In the genomic region with DNA sequence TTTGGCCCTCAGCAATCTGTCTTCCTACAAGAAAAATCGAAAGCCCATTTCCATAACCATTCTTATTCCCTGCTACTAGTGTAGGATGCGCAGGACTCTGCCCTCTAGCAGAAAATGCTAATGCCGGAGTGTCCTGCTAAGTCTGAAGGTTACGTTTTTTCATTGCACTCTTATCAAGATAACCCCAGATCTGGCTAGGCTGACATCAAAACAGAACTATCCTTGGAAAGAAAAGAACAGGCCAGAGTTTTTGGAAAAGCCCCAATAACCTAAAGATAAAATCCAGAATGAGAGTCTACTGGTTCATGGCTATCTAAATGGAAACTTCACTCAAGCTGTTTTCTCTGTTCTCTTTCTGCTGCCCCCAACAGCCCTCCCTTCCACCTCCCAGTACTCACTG, we compare ENCODE assay signal across 14 cellular contexts. TPM values are rescaled to one million over a fixed set of nuclear protein-coding genes. Genes with fewer than 3 reads are reported as not detected.
DNase-seq lines count a peak whose midpoint lies in the region; ATAC-seq and TF ChIP-seq lines count a peak whose summit lies in the region.
"Had no signal": no experiment of that assay in that cellular context is flagged by ENCODE, and none has a peak within 500 bp of the region (broad histone marks: within the 10 kb centered on the region; RNA-seq: fewer than 3 reads in every experiment).

No MANE protein-coding gene starts in this region.

- H3K9me3 Mint-ChIP-seq in CD8-positive, alpha-beta T cell, result no peaks in the 10 kb centered on the region
- H3K9me3 Mint-ChIP-seq in WTC11, result no peaks in the 10 kb centered on the region
- no peaks in the 10 kb centered on the region for H3K9me3 Mint-ChIP-seq in activated naive CD8-positive, alpha-beta T cell treated with anti-CD3 and anti-CD28 coated beads, Interleukin-2, amount 50 U/mL, for 24 hours
- H3K9me3 Mint-ChIP-seq: activated CD8-positive, alpha-beta T cell treated with anti-CD3 and anti-CD28 coated beads for 36 hours had no signal

- H3K4me1 ChIP-seq in CD8-positive, alpha-beta T cell (ENCODE audit: insufficient read depth, low read length), result peaks cover 9% of the 10 kb centered on the region
- H3K4me1 ChIP-seq in foreskin keratinocyte, result peaks cover 22% of the 10 kb centered on the region
- H3K4me1 ChIP-seq in trophoblast cell (ENCODE audit: control insufficient read depth in 1 of 2, insufficient read depth in 2 of 2, low read length in 2 of 2), result peaks cover 2 to 11% of the 10 kb centered on the region in 2 experiments

- peaks cover 5% of the 10 kb centered on the region for H3K79me2 ChIP-seq in trophoblast cell (ENCODE audit: control insufficient read depth, insufficient read depth, low read length, poor library complexity)

- no peak overlapping the region for H4K8ac ChIP-seq in trophoblast cell (ENCODE audit: low read depth, low read length)

- H3K27ac Mint-ChIP-seq in CD8-positive, alpha-beta T cell, result no peak overlapping the region
- no peak overlapping the region for H3K27ac Mint-ChIP-seq in WTC11
- H3K27ac Mint-ChIP-seq in activated naive CD8-positive, alpha-beta T cell treated with anti-CD3 and anti-CD28 coated beads, Interleukin-2, amount 50 U/mL, for 24 hours, result no peak overlapping the region
- H3K27ac Mint-ChIP-seq: activated CD8-positive, alpha-beta T cell treated with anti-CD3 and anti-CD28 coated beads for 36 hours had no signal

- no peak overlapping the region for H2AFZ ChIP-seq in trophoblast cell (ENCODE audit: insufficient read depth, low read length, poor library complexity)

- peaks cover 13% of the 10 kb centered on the region for H3K4me1 Mint-ChIP-seq in CD8-positive, alpha-beta T cell (ENCODE audit: low read depth)
- H3K4me1 Mint-ChIP-seq in WTC11, result peaks cover 23% of the 10 kb centered on the region
- peaks cover 10% of the 10 kb centered on the region for H3K4me1 Mint-ChIP-seq in activated naive CD8-positive, alpha-beta T cell treated with anti-CD3 and anti-CD28 coated beads, Interleukin-2, amount 50 U/mL, for 24 hours

- intact Hi-C loops in CD8-positive, alpha-beta T cell (cut with DNase I, micrococcal nuclease), result loop anchor here in 1 of 2 experiments (2.0 kb wide), 1 partner anchor 309 kb away; no protein-coding TSS in a partner anchor

- no peak overlapping the region for H3K4me3 ChIP-seq in CD8-positive, alpha-beta T cell (ENCODE audit: low read depth, low read length)
- no peak overlapping the region for H3K4me3 ChIP-seq in trophoblast cell (ENCODE audit: low read depth, low read length)

- H3K27ac ChIP-seq in CD8-positive, alpha-beta T cell (ENCODE audit: low read depth, low read length), result no peak overlapping the region
- H3K27ac ChIP-seq in foreskin keratinocyte (peak overlapping the region; percentile 62), trophoblast cell (ENCODE audit: low read depth, low read length) (no peak overlapping the region)
- H3K27ac ChIP-seq: C4-2B had no signal

- TF ChIP-seq CTCF in CD8-positive, alpha-beta T cell (IDR thresholded peaks at IDR 0.05), result no peak
- TF ChIP-seq CTCF in WTC11 (IDR thresholded peaks at IDR 0.05) (no peak), foreskin keratinocyte (conservative IDR thresholded peaks at IDR 0.05) (no peak)

- H3K36me3 Mint-ChIP-seq in CD8-positive, alpha-beta T cell, result peaks cover 3% of the 10 kb centered on the region
- peaks cover 3% of the 10 kb centered on the region; the same call in 1 of the 2 replicates for H3K36me3 Mint-ChIP-seq in WTC11
- H3K36me3 Mint-ChIP-seq in activated naive CD8-positive, alpha-beta T cell treated with anti-CD3 and anti-CD28 coated beads, Interleukin-2, amount 50 U/mL, for 24 hours (ENCODE audit: low read depth), result no peaks in the 10 kb centered on the region

- H4K91ac ChIP-seq in trophoblast cell (ENCODE audit: low read depth, low read length), result no peak overlapping the region

- peak overlapping the region; percentile 38 for H3K4me2 ChIP-seq in trophoblast cell (ENCODE audit: low read length)

- no peaks in the 10 kb centered on the region for H3K9me3 ChIP-seq in CD8-positive, alpha-beta T cell (ENCODE audit: low read length)
- no peaks in the 10 kb centered on the region for H3K9me3 ChIP-seq in trophoblast cell (ENCODE audit: insufficient read depth, low read depth, low read length)

- H3K18ac ChIP-seq in trophoblast cell (ENCODE audit: low read length), result no peak overlapping the region

- peak overlapping the region; percentile 91 for H3K4me3 Mint-ChIP-seq in CD8-positive, alpha-beta T cell
- H3K4me3 Mint-ChIP-seq in WTC11, result peak overlapping the region; percentile 80
- H3K4me3 Mint-ChIP-seq in activated naive CD8-positive, alpha-beta T cell treated with anti-CD3 and anti-CD28 coated beads, Interleukin-2, amount 50 U/mL, for 24 hours, result no peak overlapping the region

- H3K27me3 ChIP-seq in CD8-positive, alpha-beta T cell (ENCODE audit: insufficient read depth, low read length), result no peaks in the 10 kb centered on the region
- H3K27me3 ChIP-seq in foreskin keratinocyte, result no peaks in the 10 kb centered on the region
- no peaks in the 10 kb centered on the region for H3K27me3 ChIP-seq in trophoblast cell (ENCODE audit: insufficient read depth, low read length)

- H3K4ac ChIP-seq in trophoblast cell (ENCODE audit: low read depth, low read length), result no peak overlapping the region

- POLR2A ChIA-PET in CD8-positive, alpha-beta T cell (lab: Charles Lee), result no interaction called here
- POLR2A ChIA-PET in WTC11 (lab: Charles Lee), result no interaction called here

- H2BK12ac ChIP-seq in trophoblast cell (ENCODE audit: low read length), result no peak overlapping the region

- no peaks in the 10 kb centered on the region for H3K36me3 ChIP-seq in CD8-positive, alpha-beta T cell (ENCODE audit: insufficient read depth, low read length)
- peaks cover 2 to 7% of the 10 kb centered on the region in 2 experiments for H3K36me3 ChIP-seq in trophoblast cell (ENCODE audit: control insufficient read depth in 1 of 2, insufficient read depth in 2 of 2, low read length in 2 of 2)

- H3K79me1 ChIP-seq in trophoblast cell (ENCODE audit: low read length), result peaks cover 15% of the 10 kb centered on the region

- CTCF ChIA-PET in CD8-positive, alpha-beta T cell (lab: Charles Lee), result no interaction called here
- CTCF ChIA-PET in WTC11 (lab: Charles Lee), result interaction anchor here (0.6 kb wide), 1 partner anchor 254 kb away, joined by 3 read pairs; no protein-coding TSS in a partner anchor

- no peak for DNase-seq in CD8-positive, alpha-beta T cell
- DNase-seq in WTC11 (ENCODE audit: low spot score) (no peak), foreskin keratinocyte (no peak), trophoblast cell (no peak), NCI-H510A treated with DMSO at 0.1 percent for 48 hours (lab: John Stamatoyannopoulos, UW) (no peak), erythroblast (lab: John Stamatoyannopoulos, UW) (no peak)
- no peak for DNase-seq in activated naive CD8-positive, alpha-beta T cell treated with anti-CD3 and anti-CD28 coated beads, Interleukin-2, amount 50 U/mL, for 24 hours
- DNase-seq: activated CD8-positive, alpha-beta T cell treated with anti-CD3 and anti-CD28 coated beads for 36 hours; GDM1; NCI-H2081 treated with DMSO at 0.1 percent for 48 hours; stimulated activated CD4-positive, alpha-beta T cell treated with anti-CD3 and anti-CD28 coated beads, Interleukin-15, amount 100 ng/mL, for 24 hours; T-helper 1 cell had no signal

- no peak overlapping the region for H3K9ac ChIP-seq in trophoblast cell (ENCODE audit: low read length)

- no peak overlapping the region for H3K14ac ChIP-seq in trophoblast cell (ENCODE audit: low read length)

- no peak overlapping the region for H4K12ac ChIP-seq in trophoblast cell (ENCODE audit: low read depth, low read length)

- no peak overlapping the region for H2BK120ac ChIP-seq in trophoblast cell (ENCODE audit: insufficient read depth, low read length, poor library complexity)

- ATAC-seq in CD8-positive, alpha-beta T cell, result no peak
- ATAC-seq in WTC11, result no peak
- ATAC-seq in foreskin keratinocyte, result no peak
- no peak for ATAC-seq in HG03432 (IDR thresholded peaks at IDR 0.05; ENCODE audit: unreplicated experiment)
- ATAC-seq in activated naive CD8-positive, alpha-beta T cell treated with anti-CD3 and anti-CD28 coated beads, Interleukin-2, amount 50 U/mL, for 24 hours, result no peak
- ATAC-seq: activated CD8-positive, alpha-beta T cell treated with anti-CD3 and anti-CD28 coated beads for 36 hours had no signal

- no peak overlapping the region for H2AK5ac ChIP-seq in trophoblast cell (ENCODE audit: low read length)

- WGBS in trophoblast cell (ENCODE audit: extremely low coverage, insufficient coverage, insufficient read length), result no CpG with 5 or more reads among the region's 4 CpGs

- H3K23ac ChIP-seq in trophoblast cell (ENCODE audit: low read length), result no peak overlapping the region

- H3K27me3 Mint-ChIP-seq in CD8-positive, alpha-beta T cell (ENCODE audit: low read depth), result peaks cover 30% of the 10 kb centered on the region
- H3K27me3 Mint-ChIP-seq in WTC11 (ENCODE audit: low read depth), result peaks cover 49% of the 10 kb centered on the region
- H3K27me3 Mint-ChIP-seq in activated naive CD8-positive, alpha-beta T cell treated with anti-CD3 and anti-CD28 coated beads, Interleukin-2, amount 50 U/mL, for 24 hours, result peaks cover 45% of the 10 kb centered on the region

- no peak for TF ChIP-seq POLR2A in erythroblast (IDR thresholded peaks at IDR 0.05; ENCODE audit: low read length)

- no peak overlapping the region for H2BK5ac ChIP-seq in trophoblast cell (ENCODE audit: low read depth, low read length, poor library complexity)

TF ChIP-seq in WTC11, 78 proteins besides CTCF, POLR2A, EP300 and RAD21 (continues in another document):
- TF ChIP-seq ESRRA (CRISPR knock-in tag; IDR thresholded peaks at IDR 0.05; ENCODE audit: borderline replicate concordance), result no peak

RNA-seq across cellular contexts. Expression of a gene that starts 0.9 kb away (rescaled TPM):
- 1 to 10 TPM; 1.4 to 1.6 TPM for total RNA-seq in CD8-positive, alpha-beta T cell
- 2.6 to 3.7 TPM (median 2.8 TPM) in 3 replicates for total RNA-seq in WTC11 (2021)
- 13.1 and 14.4 TPM in 2 replicates for total RNA-seq in foreskin keratinocyte
- 2.1 TPM in 2 replicates for polyA plus RNA-seq in foreskin keratinocyte
- polyA plus RNA-seq in trophoblast cell (2013), result 4.0 and 4.4 TPM in 2 replicates
